ENCODE assay signal across 28 cellular contexts in genomic region chr18:33630476-33630875, GRCh38. TPM values are rescaled to one million over a fixed set of nuclear protein-coding genes. Genes with fewer than 3 reads are reported as not detected.
"Had no signal": no experiment of that assay in that cellular context is flagged by ENCODE, and none has a peak within 500 bp of the region (broad histone marks: within the 10 kb centered on the region; RNA-seq: fewer than 3 reads in every experiment).

No MANE protein-coding gene starts in this region.

- H3K4me3 ChIP-seq: PC-9, Peyer's patch, SJSA1 had no signal

- H3K9ac ChIP-seq: SK-N-SH had no signal

- H3K4me2 ChIP-seq: PC-9, SK-N-SH had no signal

- H3K4me1 ChIP-seq: Peyer's patch, SJSA1 had no signal

- DNase-seq: Karpas-422, KG1, MV-4-11, NCI-H1092, NCI-H1105 treated with DMSO at 0.1 percent for 48 hours, NCI-H1417 treated with DMSO at 0.1 percent for 48 hours, NCI-H146, NCI-H1694 treated with DMSO at 0.1 percent for 48 hours, NCI-H1930, NCI-H2081, NCI-H2107, NCI-H2227 treated with DMSO at 0.1 percent for 48 hours, NCI-H524, NCI-H526 treated with DMSO at 0.1 percent for 48 hours, NCI-H748 treated with DMSO at 0.1 percent for 48 hours, OCI-M1, PC-9, Peyer's patch, Right ventricle myocardium superior, SIG-M5, SK-N-SH, SW 1271, T-cell had no signal

- H2AFZ ChIP-seq: PC-9 had no signal

- FAIRE-seq: HTR-8/SVneo had no signal

- H3K9me2 ChIP-seq: SK-N-SH had no signal

- ATAC-seq: T-cell had no signal

- H3K36me3 ChIP-seq: Peyer's patch, SJSA1 had no signal

- H3K9me3 ChIP-seq: Peyer's patch, SJSA1, SK-N-SH had no signal

- H3K27ac ChIP-seq: HL-60, PC-9, Peyer's patch, SJSA1 had no signal

- H3K27me3 ChIP-seq: Peyer's patch, SJSA1 had no signal

RNA-seq across cellular contexts. Expression of gene ASXL3, which starts 52.5 kb away (rescaled TPM):
- total RNA-seq: M059J, PC-9, RPMI7951, SJSA1, T-cell had no signal
- polyA plus RNA-seq: SK-N-SH had no signal
